ENCODE assay signal across 17 cellular contexts in the genomic region with DNA sequence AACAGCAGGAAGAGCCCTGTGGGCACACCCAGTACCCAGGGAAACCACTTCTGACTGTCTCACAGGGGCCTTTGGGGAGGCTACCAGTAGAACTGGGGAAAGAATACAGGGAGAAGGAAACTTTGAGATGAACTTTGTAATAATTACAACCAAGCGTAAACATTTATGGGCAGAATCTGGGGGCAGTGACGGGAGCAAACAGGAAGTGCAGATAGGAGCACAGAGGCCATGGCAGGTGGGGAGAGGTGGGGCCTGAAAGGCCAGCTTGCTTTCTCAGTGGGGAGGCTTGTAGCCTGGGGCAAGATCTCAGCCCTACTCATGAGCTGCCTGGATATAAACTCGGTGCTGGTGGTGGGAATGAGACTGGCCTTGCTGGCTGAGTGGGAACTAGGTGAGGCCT.
"Had no signal": no experiment of that assay in that cellular context is flagged by ENCODE, and none has a peak within 500 bp of the region (broad histone marks: within the 10 kb centered on the region; RNA-seq: fewer than 3 reads in every experiment).

No MANE protein-coding gene starts in this region.

- H3K36me3 ChIP-seq: heart left ventricle, neutrophil, sigmoid colon, stomach, thoracic aorta, transverse colon had no signal

- ATAC-seq: effector memory CD8-positive, alpha-beta T cell; heart left ventricle; naive thymus-derived CD4-positive, alpha-beta T cell had no signal

- H3K9me3 ChIP-seq: neutrophil, transverse colon had no signal

- H3K27ac ChIP-seq: heart left ventricle, neutrophil, sigmoid colon, skin epidermis, stomach, thoracic aorta had no signal

- H3K4me1 ChIP-seq: heart left ventricle, sigmoid colon, stomach, transverse colon had no signal

- H3K27me3 ChIP-seq: heart left ventricle, neutrophil, sigmoid colon, stomach, transverse colon had no signal

- DNase-seq: effector memory CD8-positive, alpha-beta T cell; foreskin melanocyte; heart left ventricle; hippocampal formation; mesendoderm; naive thymus-derived CD4-positive, alpha-beta T cell; nephron progenitor cell; posterior cingulate gyrus; sigmoid colon; stimulated activated CD4-positive, alpha-beta T cell treated with anti-CD3 and anti-CD28 coated beads, Interleukin-12 subunit alpha, Interleukin-12 subunit beta, amount 100 ng/mL, for 4 hours; stimulated activated naive CD4-positive, alpha-beta T cell; stomach; substantia nigra; transverse colon had no signal

- H3K4me3 ChIP-seq: heart left ventricle, sigmoid colon, skin epidermis, stomach, thoracic aorta, transverse colon had no signal
